Comparison of ENCODE assay signal across 9 cellular contexts in genomic region chr13:33434676-33435075, GRCh38.
"Had no signal": no experiment of that assay in that cellular context is flagged by ENCODE, and none has a peak within 500 bp of the region (broad histone marks: within the 10 kb centered on the region; RNA-seq: fewer than 3 reads in every experiment).

No MANE protein-coding gene starts in this region.

- H3K4me3 Mint-ChIP-seq: GM23338, H9, HFFc6 had no signal

- H3K27ac ChIP-seq: GM23248 had no signal

- H3K4me3 ChIP-seq: GM23248, GM23338, HAP-1 had no signal

- H3K4me1 ChIP-seq: HAP-1 had no signal

- H3K9me3 Mint-ChIP-seq: GM23338, HFFc6 had no signal

- H3K9ac ChIP-seq: GM23248 had no signal

- ATAC-seq: GM23338, HCT116 had no signal

- H3K27ac Mint-ChIP-seq: GM23338, H9, HFFc6 had no signal

- H3K9me3 ChIP-seq: HAP-1 had no signal

- DNase-seq: GM23248, GOT3, H7, H9, HCEC 1CT, HFFc6 had no signal

- H3K36me3 ChIP-seq: HAP-1 had no signal
